8 cellular contexts compared by ENCODE assay signal in genomic region chr14:88562532-88562830, GRCh38. TPM values are rescaled to one million over a fixed set of nuclear protein-coding genes. Genes with fewer than 3 reads are reported as not detected.
DNase-seq lines count a peak whose midpoint lies in the region; ATAC-seq lines count a peak whose summit lies in the region.

No MANE protein-coding gene starts in this region.

- intact Hi-C loops in activated T-helper 1 cell treated with anti-CD3 and anti-CD28 coated beads, Interleukin-12 subunit alpha, Interleukin-12 subunit beta, Interleukin-2, Interleukin-4 antibody, amounts not matched to agents 30 ng/mL and 10 ng/mL and 1 ng/mL, durations not matched to agents 14 hours and 24 hours and 36 hours (cut with micrococcal nuclease) = loop anchor here (2.0 to 10.0 kb wide), 7 partner anchors 178 to 1392 kb away; partner anchors contain the start of genes EFCAB11, EML5, GALC and GPR65

- H3K4me3 ChIP-seq in iPS-20b (ENCODE audit: low read length) = peak overlapping the region; percentile 83

- H3K4me3 Mint-ChIP-seq in T-helper 2 cell treated with Interferon-gamma antibody and Interleukin-4, amounts not matched to agents 5 μg/mL and 100 μg/mL, for 36 hours = peak overlapping the region; percentile 92
- peak overlapping the region; percentile 91 for H3K4me3 Mint-ChIP-seq in activated T-helper 1 cell treated with anti-CD3 and anti-CD28 coated beads, Interleukin-12 subunit alpha, Interleukin-12 subunit beta, Interleukin-2, Interleukin-4 antibody, amounts not matched to agents 30 ng/mL and 10 ng/mL and 1 ng/mL, durations not matched to agents 14 hours and 24 hours and 36 hours

- H3K4me1 ChIP-seq in iPS-20b (ENCODE audit: insufficient read depth, low read length) = no peaks in the 10 kb centered on the region

- H3K27me3 ChIP-seq in iPS-20b (ENCODE audit: insufficient read depth, low read length) = no peaks in the 10 kb centered on the region

- peaks cover 27% of the 10 kb centered on the region for H3K4me1 Mint-ChIP-seq in T-helper 2 cell treated with Interferon-gamma antibody and Interleukin-4, amounts not matched to agents 5 μg/mL and 100 μg/mL, for 36 hours (ENCODE audit: low read depth)
- peaks cover 33% of the 10 kb centered on the region for H3K4me1 Mint-ChIP-seq in activated T-helper 1 cell treated with anti-CD3 and anti-CD28 coated beads, Interleukin-12 subunit alpha, Interleukin-12 subunit beta, Interleukin-2, Interleukin-4 antibody, amounts not matched to agents 30 ng/mL and 10 ng/mL and 1 ng/mL, durations not matched to agents 14 hours and 24 hours and 36 hours (ENCODE audit: low read depth)

- H3K36me3 Mint-ChIP-seq in T-helper 2 cell treated with Interferon-gamma antibody and Interleukin-4, amounts not matched to agents 5 μg/mL and 100 μg/mL, for 36 hours (ENCODE audit: low read depth) = peaks cover 17% of the 10 kb centered on the region
- peaks cover 16% of the 10 kb centered on the region for H3K36me3 Mint-ChIP-seq in activated T-helper 1 cell treated with anti-CD3 and anti-CD28 coated beads, Interleukin-12 subunit alpha, Interleukin-12 subunit beta, Interleukin-2, Interleukin-4 antibody, amounts not matched to agents 30 ng/mL and 10 ng/mL and 1 ng/mL, durations not matched to agents 14 hours and 24 hours and 36 hours (ENCODE audit: low read depth)

- no peak for DNase-seq in T-helper 2 cell treated with Interferon-gamma antibody and Interleukin-4, amounts not matched to agents 5 μg/mL and 100 μg/mL, for 36 hours (ENCODE audit: low spot score)
- DNase-seq in T-helper 2 cell (no peak), substantia nigra (lab: John Stamatoyannopoulos, UW) (no peak), SW 1271 (lab: John Stamatoyannopoulos, UW) (no peak)
- DNase-seq in activated T-helper 1 cell treated with anti-CD3 and anti-CD28 coated beads, Interleukin-12 subunit alpha, Interleukin-12 subunit beta, Interleukin-2, Interleukin-4 antibody, amounts not matched to agents 30 ng/mL and 10 ng/mL and 1 ng/mL, durations not matched to agents 14 hours and 24 hours and 36 hours (ENCODE audit: low spot score) = no peak

- H3K27ac Mint-ChIP-seq in T-helper 2 cell treated with Interferon-gamma antibody and Interleukin-4, amounts not matched to agents 5 μg/mL and 100 μg/mL, for 36 hours = peak overlapping the region; percentile 94
- H3K27ac Mint-ChIP-seq in activated T-helper 1 cell treated with anti-CD3 and anti-CD28 coated beads, Interleukin-12 subunit alpha, Interleukin-12 subunit beta, Interleukin-2, Interleukin-4 antibody, amounts not matched to agents 30 ng/mL and 10 ng/mL and 1 ng/mL, durations not matched to agents 14 hours and 24 hours and 36 hours = peak overlapping the region; percentile 91

- H3K9me3 Mint-ChIP-seq in T-helper 2 cell treated with Interferon-gamma antibody and Interleukin-4, amounts not matched to agents 5 μg/mL and 100 μg/mL, for 36 hours = no peaks in the 10 kb centered on the region
- no peaks in the 10 kb centered on the region for H3K9me3 Mint-ChIP-seq in activated T-helper 1 cell treated with anti-CD3 and anti-CD28 coated beads, Interleukin-12 subunit alpha, Interleukin-12 subunit beta, Interleukin-2, Interleukin-4 antibody, amounts not matched to agents 30 ng/mL and 10 ng/mL and 1 ng/mL, durations not matched to agents 14 hours and 24 hours and 36 hours

- H3K27ac ChIP-seq in iPS-20b (ENCODE audit: low read length) (no peak overlapping the region), substantia nigra (ENCODE audit: low read depth, low read length, poor library complexity, severe bottlenecking) (peak overlapping the region; percentile 85)

- no peaks in the 10 kb centered on the region for H3K9me3 ChIP-seq in iPS-20b (ENCODE audit: insufficient read depth, low read depth, low read length)

- no peak for ATAC-seq in GM18861 (IDR thresholded peaks at IDR 0.05; ENCODE audit: unreplicated experiment)
- ATAC-seq in HG03460 (IDR thresholded peaks at IDR 0.05; ENCODE audit: unreplicated experiment) = no peak

- H3K36me3 ChIP-seq in iPS-20b (ENCODE audit: insufficient read depth, low read depth, low read length) = peaks cover 19% of the 10 kb centered on the region

- peak overlapping the region; percentile 87; the same call in 1 of the 2 replicates for H3K9ac ChIP-seq in iPS-20b (ENCODE audit: low read depth, low read length)

- peaks cover 7% of the 10 kb centered on the region for H3K27me3 Mint-ChIP-seq in T-helper 2 cell treated with Interferon-gamma antibody and Interleukin-4, amounts not matched to agents 5 μg/mL and 100 μg/mL, for 36 hours (ENCODE audit: low read depth)
- peaks cover 27% of the 10 kb centered on the region for H3K27me3 Mint-ChIP-seq in activated T-helper 1 cell treated with anti-CD3 and anti-CD28 coated beads, Interleukin-12 subunit alpha, Interleukin-12 subunit beta, Interleukin-2, Interleukin-4 antibody, amounts not matched to agents 30 ng/mL and 10 ng/mL and 1 ng/mL, durations not matched to agents 14 hours and 24 hours and 36 hours (ENCODE audit: insufficient read depth)

RNA-seq across cellular contexts. Expression of gene ZC3H14, which starts 0.4 kb away (rescaled TPM):
- 61.0 and 65.5 TPM in 2 replicates for total RNA-seq in activated T-helper 1 cell treated with anti-CD3 and anti-CD28 coated beads, Interleukin-12 subunit alpha, Interleukin-12 subunit beta, Interleukin-2, Interleukin-4 antibody, amounts not matched to agents 30 ng/mL and 10 ng/mL and 1 ng/mL, durations not matched to agents 14 hours and 24 hours and 36 hours

RNA-seq across cellular contexts. Expression of gene PTPN21, which starts 7.7 kb away (rescaled TPM):
- 0.07 and 0.31 TPM in 2 replicates for total RNA-seq in activated T-helper 1 cell treated with anti-CD3 and anti-CD28 coated beads, Interleukin-12 subunit alpha, Interleukin-12 subunit beta, Interleukin-2, Interleukin-4 antibody, amounts not matched to agents 30 ng/mL and 10 ng/mL and 1 ng/mL, durations not matched to agents 14 hours and 24 hours and 36 hours
